Comparison of ENCODE assay signal across 1 cellular context in the genomic region with DNA sequence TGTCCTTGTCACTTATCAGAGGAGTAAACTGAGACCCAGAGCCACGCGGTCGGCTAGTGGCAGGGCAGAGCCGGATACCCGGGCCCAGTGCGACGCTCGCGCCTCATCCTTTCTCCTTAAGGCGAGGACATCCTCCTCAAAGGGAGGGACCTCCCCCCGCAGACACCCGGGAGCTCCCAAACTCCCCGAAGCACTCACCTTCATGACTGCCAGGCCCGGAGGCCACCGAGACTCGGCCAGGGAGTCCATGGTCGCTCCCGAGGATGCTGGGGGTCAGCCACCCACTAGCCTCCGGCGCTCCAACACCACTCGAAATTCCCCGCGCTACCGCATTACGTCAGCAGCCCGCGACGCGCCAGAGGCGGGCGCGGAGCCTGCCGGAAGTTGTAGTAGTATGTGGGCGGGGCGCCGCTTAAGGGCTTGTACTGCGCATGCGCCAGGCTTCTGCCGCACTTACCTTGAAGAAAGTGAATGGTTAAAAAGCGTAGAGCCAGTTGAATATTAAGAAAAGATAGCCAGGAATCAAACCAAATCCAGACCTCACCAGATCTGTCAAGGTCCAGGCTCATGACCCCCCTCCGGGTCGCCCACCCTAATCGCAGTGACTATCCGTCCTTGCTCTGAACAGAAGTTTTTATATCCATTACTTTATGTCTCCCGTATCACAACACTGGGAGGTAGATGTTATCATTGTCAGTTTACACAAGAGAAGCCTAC.
TF ChIP-seq lines count a peak whose summit lies in the region.

A gene with protein sequence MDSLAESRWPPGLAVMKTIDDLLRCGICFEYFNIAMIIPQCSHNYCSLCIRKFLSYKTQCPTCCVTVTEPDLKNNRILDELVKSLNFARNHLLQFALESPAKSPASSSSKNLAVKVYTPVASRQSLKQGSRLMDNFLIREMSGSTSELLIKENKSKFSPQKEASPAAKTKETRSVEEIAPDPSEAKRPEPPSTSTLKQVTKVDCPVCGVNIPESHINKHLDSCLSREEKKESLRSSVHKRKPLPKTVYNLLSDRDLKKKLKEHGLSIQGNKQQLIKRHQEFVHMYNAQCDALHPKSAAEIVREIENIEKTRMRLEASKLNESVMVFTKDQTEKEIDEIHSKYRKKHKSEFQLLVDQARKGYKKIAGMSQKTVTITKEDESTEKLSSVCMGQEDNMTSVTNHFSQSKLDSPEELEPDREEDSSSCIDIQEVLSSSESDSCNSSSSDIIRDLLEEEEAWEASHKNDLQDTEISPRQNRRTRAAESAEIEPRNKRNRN (minus strand): TSS at position 336 of the 717 bp plus-strand sequence. CDS start 87 bp downstream, at position 249.

TF ChIP-seq in K562, 482 proteins besides CTCF, POLR2A, EP300 and RAD21 (continued from another document and continues in another):
- TF ChIP-seq, protein P1, sequence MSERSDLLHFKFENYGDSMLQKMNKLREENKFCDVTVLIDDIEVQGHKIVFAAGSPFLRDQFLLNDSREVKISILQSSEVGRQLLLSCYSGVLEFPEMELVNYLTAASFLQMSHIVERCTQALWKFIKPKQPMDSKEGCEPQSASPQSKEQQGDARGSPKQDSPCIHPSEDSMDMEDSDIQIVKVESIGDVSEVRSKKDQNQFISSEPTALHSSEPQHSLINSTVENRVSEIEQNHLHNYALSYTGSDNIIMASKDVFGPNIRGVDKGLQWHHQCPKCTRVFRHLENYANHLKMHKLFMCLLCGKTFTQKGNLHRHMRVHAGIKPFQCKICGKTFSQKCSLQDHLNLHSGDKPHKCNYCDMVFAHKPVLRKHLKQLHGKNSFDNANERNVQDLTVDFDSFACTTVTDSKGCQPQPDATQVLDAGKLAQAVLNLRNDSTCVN (CRISPR knock-in tag; IDR thresholded peaks at IDR 0.05), result no peak
- no peak for TF ChIP-seq BACH1 (tag; IDR thresholded peaks at IDR 0.05)
- TF ChIP-seq, protein P2, sequence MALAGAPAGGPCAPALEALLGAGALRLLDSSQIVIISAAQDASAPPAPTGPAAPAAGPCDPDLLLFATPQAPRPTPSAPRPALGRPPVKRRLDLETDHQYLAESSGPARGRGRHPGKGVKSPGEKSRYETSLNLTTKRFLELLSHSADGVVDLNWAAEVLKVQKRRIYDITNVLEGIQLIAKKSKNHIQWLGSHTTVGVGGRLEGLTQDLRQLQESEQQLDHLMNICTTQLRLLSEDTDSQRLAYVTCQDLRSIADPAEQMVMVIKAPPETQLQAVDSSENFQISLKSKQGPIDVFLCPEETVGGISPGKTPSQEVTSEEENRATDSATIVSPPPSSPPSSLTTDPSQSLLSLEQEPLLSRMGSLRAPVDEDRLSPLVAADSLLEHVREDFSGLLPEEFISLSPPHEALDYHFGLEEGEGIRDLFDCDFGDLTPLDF (CRISPR knock-in tag; IDR thresholded peaks at IDR 0.05), result peak; percentile 90
- TF ChIP-seq FOSL1 (tag; conservative IDR thresholded peaks at IDR 0.05), result no peak; the same call in 1 of the 2 replicates
- no peak for TF ChIP-seq ZNF165 (CRISPR knock-in tag; IDR thresholded peaks at IDR 0.05; ENCODE audit: borderline replicate concordance)
- TF ChIP-seq, protein P3, sequence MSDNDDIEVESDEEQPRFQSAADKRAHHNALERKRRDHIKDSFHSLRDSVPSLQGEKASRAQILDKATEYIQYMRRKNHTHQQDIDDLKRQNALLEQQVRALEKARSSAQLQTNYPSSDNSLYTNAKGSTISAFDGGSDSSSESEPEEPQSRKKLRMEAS (CRISPR knock-in tag; IDR thresholded peaks at IDR 0.05), result peak; percentile 77
- no peak for TF ChIP-seq NCOA6 (IDR thresholded peaks at IDR 0.05)
- TF ChIP-seq GATA2 (CRISPR knock-in tag; IDR thresholded peaks at IDR 0.05), result no peak
- TF ChIP-seq TAF7 (tag; IDR thresholded peaks at IDR 0.05), result no peak
- TF ChIP-seq, protein P4, sequence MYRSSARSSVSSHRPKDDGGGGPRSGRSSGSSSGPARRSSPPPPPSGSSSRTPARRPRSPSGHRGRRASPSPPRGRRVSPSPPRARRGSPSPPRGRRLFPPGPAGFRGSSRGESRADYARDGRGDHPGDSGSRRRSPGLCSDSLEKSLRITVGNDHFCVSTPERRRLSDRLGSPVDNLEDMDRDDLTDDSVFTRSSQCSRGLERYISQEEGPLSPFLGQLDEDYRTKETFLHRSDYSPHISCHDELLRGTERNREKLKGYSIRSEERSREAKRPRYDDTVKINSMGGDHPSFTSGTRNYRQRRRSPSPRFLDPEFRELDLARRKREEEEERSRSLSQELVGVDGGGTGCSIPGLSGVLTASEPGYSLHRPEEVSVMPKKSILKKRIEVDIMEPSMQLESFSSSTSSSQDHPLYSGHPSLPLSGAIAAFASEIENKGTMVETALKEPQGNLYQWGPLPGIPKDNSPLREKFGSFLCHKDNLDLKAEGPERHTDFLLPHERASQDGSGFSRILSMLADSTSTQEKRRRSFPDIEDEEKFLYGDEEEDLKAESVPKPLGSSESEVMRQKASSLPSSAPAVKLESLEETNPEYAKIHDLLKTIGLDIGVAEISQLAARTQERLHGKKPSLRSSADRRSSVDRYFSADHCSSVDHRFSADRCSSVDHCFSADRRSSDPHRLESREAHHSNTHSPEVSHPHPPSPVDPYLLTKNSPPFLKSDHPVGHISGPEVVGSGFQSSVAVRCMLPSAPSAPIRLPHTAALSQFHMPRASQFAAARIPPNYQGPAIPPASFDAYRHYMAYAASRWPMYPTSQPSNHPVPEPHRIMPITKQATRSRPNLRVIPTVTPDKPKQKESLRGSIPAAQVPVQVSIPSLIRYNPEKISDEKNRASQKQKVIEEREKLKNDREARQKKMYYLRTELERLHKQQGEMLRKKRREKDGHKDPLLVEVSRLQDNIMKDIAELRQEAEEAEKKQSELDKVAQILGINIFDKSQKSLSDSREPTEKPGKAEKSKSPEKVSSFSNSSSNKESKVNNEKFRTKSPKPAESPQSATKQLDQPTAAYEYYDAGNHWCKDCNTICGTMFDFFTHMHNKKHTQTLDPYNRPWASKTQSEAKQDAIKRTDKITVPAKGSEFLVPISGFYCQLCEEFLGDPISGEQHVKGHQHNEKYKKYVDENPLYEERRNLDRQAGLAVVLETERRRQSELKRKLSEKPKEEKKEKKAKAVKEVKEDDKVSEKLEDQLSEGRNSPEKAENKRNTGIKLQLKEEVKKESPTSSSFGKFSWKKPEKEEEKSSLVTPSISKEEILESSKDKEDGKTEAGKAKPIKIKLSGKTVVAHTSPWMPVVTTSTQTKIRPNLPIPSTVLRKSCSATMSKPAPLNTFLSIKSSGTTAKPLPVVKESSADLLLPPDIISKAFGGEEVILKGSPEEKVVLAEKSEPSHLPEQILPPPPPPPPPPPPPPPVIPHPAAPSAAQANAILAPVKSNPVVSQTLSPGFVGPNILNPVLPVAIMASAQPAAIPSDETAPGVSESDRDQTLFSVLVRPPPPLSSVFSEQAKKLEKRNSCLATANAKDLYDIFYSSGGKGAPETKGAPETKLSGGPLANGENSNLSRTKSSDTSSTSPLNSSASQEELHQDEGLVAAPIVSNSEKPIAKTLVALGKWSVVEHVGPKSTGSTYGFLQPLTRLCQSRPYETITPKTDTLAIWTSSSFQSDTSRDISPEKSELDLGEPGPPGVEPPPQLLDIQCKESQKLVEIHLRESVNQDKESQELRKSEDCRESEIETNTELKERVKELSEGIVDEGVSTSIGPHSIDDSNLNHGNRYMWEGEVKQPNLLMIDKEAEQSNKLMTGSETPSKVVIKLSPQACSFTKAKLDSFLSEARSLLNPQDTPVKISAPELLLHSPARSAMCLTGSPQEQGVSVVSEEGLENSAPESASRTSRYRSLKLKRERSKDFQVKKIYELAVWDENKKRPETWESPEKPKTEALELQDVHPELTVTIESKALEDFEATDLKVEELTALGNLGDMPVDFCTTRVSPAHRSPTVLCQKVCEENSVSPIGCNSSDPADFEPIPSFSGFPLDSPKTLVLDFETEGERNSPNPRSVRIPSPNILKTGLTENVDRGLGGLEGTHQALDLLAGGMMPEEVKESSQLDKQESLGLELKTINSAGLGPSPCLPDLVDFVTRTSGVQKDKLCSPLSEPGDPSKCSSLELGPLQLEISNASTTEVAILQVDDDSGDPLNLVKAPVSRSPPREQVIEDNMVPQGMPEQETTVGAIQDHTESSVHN (IDR thresholded peaks at IDR 0.05; ENCODE audit: borderline replicate concordance in 1 of 2, low read depth in 1 of 2), result no peak
- TF ChIP-seq ZNF444 (CRISPR knock-in tag; IDR thresholded peaks at IDR 0.05), result no peak
- no peak for TF ChIP-seq ZNF584 (CRISPR knock-in tag; IDR thresholded peaks at IDR 0.05; ENCODE audit: low read depth)
- TF ChIP-seq, protein P5, sequence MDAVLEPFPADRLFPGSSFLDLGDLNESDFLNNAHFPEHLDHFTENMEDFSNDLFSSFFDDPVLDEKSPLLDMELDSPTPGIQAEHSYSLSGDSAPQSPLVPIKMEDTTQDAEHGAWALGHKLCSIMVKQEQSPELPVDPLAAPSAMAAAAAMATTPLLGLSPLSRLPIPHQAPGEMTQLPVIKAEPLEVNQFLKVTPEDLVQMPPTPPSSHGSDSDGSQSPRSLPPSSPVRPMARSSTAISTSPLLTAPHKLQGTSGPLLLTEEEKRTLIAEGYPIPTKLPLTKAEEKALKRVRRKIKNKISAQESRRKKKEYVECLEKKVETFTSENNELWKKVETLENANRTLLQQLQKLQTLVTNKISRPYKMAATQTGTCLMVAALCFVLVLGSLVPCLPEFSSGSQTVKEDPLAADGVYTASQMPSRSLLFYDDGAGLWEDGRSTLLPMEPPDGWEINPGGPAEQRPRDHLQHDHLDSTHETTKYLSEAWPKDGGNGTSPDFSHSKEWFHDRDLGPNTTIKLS (IDR thresholded peaks at IDR 0.05; ENCODE audit: borderline replicate concordance, low read depth), result peak; percentile 88
- TF ChIP-seq, protein P6, sequence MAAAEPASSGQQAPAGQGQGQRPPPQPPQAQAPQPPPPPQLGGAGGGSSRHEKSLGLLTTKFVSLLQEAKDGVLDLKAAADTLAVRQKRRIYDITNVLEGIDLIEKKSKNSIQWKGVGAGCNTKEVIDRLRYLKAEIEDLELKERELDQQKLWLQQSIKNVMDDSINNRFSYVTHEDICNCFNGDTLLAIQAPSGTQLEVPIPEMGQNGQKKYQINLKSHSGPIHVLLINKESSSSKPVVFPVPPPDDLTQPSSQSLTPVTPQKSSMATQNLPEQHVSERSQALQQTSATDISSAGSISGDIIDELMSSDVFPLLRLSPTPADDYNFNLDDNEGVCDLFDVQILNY (CRISPR knock-in tag; IDR thresholded peaks at IDR 0.05), result no peak
- no peak; a peak in 1 of 3 replicates for TF ChIP-seq CBX3 (IDR thresholded peaks at IDR 0.05; ENCODE audit: borderline replicate concordance in 1 of 2, low read length in 2 of 2)
- no peak for TF ChIP-seq ZNF445 (CRISPR knock-in tag; IDR thresholded peaks at IDR 0.05; ENCODE audit: low read depth)
- TF ChIP-seq ZNF561 (CRISPR knock-in tag; conservative IDR thresholded peaks at IDR 0.05), result no peak
- no peak for TF ChIP-seq ZNF764 (CRISPR knock-in tag; IDR thresholded peaks at IDR 0.05; ENCODE audit: low read depth)
- TF ChIP-seq CBX5 (IDR thresholded peaks at IDR 0.05; ENCODE audit: borderline replicate concordance, low read depth), result no peak
- peak; percentile 98 for TF ChIP-seq NRF1 (conservative IDR thresholded peaks at IDR 0.05 in 1 of 2, IDR thresholded peaks at IDR 0.05 in 1 of 2)
- no peak for TF ChIP-seq TCF7L2 (IDR thresholded peaks at IDR 0.05; ENCODE audit: low read depth, low read length)
- no peak for TF ChIP-seq ZNF589 (CRISPR knock-in tag; IDR thresholded peaks at IDR 0.05; ENCODE audit: low read depth)
- TF ChIP-seq, protein P7, sequence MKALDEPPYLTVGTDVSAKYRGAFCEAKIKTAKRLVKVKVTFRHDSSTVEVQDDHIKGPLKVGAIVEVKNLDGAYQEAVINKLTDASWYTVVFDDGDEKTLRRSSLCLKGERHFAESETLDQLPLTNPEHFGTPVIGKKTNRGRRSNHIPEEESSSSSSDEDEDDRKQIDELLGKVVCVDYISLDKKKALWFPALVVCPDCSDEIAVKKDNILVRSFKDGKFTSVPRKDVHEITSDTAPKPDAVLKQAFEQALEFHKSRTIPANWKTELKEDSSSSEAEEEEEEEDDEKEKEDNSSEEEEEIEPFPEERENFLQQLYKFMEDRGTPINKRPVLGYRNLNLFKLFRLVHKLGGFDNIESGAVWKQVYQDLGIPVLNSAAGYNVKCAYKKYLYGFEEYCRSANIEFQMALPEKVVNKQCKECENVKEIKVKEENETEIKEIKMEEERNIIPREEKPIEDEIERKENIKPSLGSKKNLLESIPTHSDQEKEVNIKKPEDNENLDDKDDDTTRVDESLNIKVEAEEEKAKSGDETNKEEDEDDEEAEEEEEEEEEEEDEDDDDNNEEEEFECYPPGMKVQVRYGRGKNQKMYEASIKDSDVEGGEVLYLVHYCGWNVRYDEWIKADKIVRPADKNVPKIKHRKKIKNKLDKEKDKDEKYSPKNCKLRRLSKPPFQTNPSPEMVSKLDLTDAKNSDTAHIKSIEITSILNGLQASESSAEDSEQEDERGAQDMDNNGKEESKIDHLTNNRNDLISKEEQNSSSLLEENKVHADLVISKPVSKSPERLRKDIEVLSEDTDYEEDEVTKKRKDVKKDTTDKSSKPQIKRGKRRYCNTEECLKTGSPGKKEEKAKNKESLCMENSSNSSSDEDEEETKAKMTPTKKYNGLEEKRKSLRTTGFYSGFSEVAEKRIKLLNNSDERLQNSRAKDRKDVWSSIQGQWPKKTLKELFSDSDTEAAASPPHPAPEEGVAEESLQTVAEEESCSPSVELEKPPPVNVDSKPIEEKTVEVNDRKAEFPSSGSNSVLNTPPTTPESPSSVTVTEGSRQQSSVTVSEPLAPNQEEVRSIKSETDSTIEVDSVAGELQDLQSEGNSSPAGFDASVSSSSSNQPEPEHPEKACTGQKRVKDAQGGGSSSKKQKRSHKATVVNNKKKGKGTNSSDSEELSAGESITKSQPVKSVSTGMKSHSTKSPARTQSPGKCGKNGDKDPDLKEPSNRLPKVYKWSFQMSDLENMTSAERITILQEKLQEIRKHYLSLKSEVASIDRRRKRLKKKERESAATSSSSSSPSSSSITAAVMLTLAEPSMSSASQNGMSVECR (CRISPR knock-in tag; IDR thresholded peaks at IDR 0.05), result peak; percentile 85
- peak; percentile 62; the same call in 1 of the 2 replicates for TF ChIP-seq MYC (IDR thresholded peaks at IDR 0.05; ENCODE audit: low read depth, low read length)
- 0 out of 2 replicates have a peak, but pooled peaks have one; percentile 61 for TF ChIP-seq MYC (CRISPR knock-in tag; IDR thresholded peaks at IDR 0.05; ENCODE audit: borderline replicate concordance, low read depth)
- TF ChIP-seq, protein P8, sequence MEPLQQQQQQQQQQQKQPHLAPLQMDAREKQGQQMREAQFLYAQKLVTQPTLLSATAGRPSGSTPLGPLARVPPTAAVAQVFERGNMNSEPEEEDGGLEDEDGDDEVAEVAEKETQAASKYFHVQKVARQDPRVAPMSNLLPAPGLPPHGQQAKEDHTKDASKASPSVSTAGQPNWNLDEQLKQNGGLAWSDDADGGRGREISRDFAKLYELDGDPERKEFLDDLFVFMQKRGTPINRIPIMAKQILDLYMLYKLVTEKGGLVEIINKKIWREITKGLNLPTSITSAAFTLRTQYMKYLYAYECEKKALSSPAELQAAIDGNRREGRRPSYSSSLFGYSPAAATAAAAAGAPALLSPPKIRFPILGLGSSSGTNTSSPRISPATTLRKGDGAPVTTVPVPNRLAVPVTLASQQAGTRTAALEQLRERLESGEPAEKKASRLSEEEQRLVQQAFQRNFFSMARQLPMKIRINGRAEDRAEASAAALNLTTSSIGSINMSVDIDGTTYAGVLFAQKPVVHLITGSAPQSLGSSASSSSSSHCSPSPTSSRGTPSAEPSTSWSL (CRISPR knock-in tag; IDR thresholded peaks at IDR 0.05; ENCODE audit: borderline replicate concordance), result no peak
- TF ChIP-seq STAT5B (CRISPR knock-in tag; IDR thresholded peaks at IDR 0.05), result no peak
- no peak for TF ChIP-seq ZBTB1 (CRISPR knock-in tag; IDR thresholded peaks at IDR 0.05; ENCODE audit: borderline replicate concordance, low read depth)
- TF ChIP-seq ZC3H11A (IDR thresholded peaks at IDR 0.05; ENCODE audit: low read depth, low read length), result no peak
